12 cellular contexts compared by ENCODE assay signal in the genomic region with DNA sequence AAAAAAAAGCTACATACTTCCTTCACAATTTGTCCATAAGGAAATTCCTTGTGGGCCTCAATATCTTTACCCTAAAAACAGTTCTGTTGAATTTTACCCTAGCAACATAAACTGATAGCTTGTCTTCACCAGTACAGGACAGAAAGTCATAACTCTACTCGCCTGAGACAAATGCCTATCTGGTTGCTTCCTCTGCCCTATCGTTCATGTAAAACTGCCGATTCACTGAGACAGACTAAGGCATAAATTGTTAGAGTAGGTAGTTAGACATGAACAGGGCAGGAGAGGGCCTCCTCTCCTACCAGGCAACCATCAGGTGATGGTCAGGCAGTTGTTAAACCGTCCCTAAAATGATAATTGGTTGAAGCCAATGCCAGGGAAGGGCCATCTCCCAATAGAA. TPM values are rescaled to one million over a fixed set of nuclear protein-coding genes. Genes with fewer than 3 reads are reported as not detected.
DNase-seq lines count a peak whose midpoint lies in the region; ATAC-seq and TF ChIP-seq lines count a peak whose summit lies in the region.
"Had no signal": no experiment of that assay in that cellular context is flagged by ENCODE, and none has a peak within 500 bp of the region (broad histone marks: within the 10 kb centered on the region; RNA-seq: fewer than 3 reads in every experiment).

No MANE protein-coding gene starts in this region.

- dilution Hi-C loops in IMR-90 (cut with HindIII; ENCODE audit: low sequenced_read_pairs, unreplicated experiment) = no loop called here

- DNase-seq in IMR-90 (no peak), adipocyte (ENCODE audit: low read depth) (peak; percentile 7), left lung (no peak), tibial artery (no peak), NCI-H774 (lab: John Stamatoyannopoulos, UW) (no peak)
- DNase-seq in stimulated activated naive CD8-positive, alpha-beta T cell treated with anti-CD3 and anti-CD28 coated beads, Interleukin-15, Interleukin-2, amounts not matched to agents 100 U/mL and 50 U/mL, for 24 hours = no peak
- no peak for DNase-seq in effector CD8-positive, alpha-beta T cell (lab: John Stamatoyannopoulos, UW)
- DNase-seq: CD8-positive, alpha-beta T cell; Karpas-422 had no signal

- H2BK20ac ChIP-seq in IMR-90 (ENCODE audit: low read depth, low read length) = peak overlapping the region; percentile 97

- peak overlapping the region; percentile 80 for H3K18ac ChIP-seq in IMR-90 (ENCODE audit: low read depth, low read length)

- H2BK120ac ChIP-seq in IMR-90 (ENCODE audit: low read depth, low read length) = peak overlapping the region; percentile 97

- H2BK15ac ChIP-seq in IMR-90 (ENCODE audit: low read depth, low read length) = peak overlapping the region; percentile 96; the same call in 2 of the 3 replicates

- CTCF ChIA-PET in IMR-90 (lab: Yijun Ruan, JAX) = interaction anchor here (1.2 to 1.6 kb wide), 2 partner anchors 17 to 49 kb away, joined by 3 to 4 read pairs; no protein-coding TSS in a partner anchor

- no peak for TF ChIP-seq POLR2A in IMR-90 (IDR thresholded peaks at IDR 0.05; ENCODE audit: low read depth, low read length)

- H4K91ac ChIP-seq in IMR-90 (ENCODE audit: insufficient read depth, low read depth, low read length) = peak overlapping the region; percentile 96

- no peak overlapping the region; the same call in 1 of the 2 replicates for H3K9ac ChIP-seq in IMR-90 (ENCODE audit: low read depth, low read length)
- peak overlapping the region; percentile 97 for H3K9ac ChIP-seq in adipocyte (ENCODE audit: low read length)

- H3K4me1 ChIP-seq in IMR-90 (ENCODE audit: control insufficient read depth, insufficient read depth, low read length) (peaks cover 19% of the 10 kb centered on the region), adipocyte (ENCODE audit: control insufficient read depth, insufficient read depth, low read length) (peaks cover 46% of the 10 kb centered on the region), left lung (peaks cover 8 to 28% of the 10 kb centered on the region in 2 donors), tibial artery (peaks cover 9 to 47% (median 21%) of the 10 kb centered on the region in 4 donors)

- H3K36me3 ChIP-seq in IMR-90 (ENCODE audit: control insufficient read depth, insufficient read depth, low read length) (no peaks in the 10 kb centered on the region), adipocyte (ENCODE audit: control insufficient read depth, insufficient read depth, low read length, severe bottlenecking) (no peaks in the 10 kb centered on the region), left lung (no peaks in the 10 kb centered on the region), tibial artery (no peaks in the 10 kb centered on the region)

- H2BK5ac ChIP-seq in IMR-90 (ENCODE audit: low read depth, low read length, poor library complexity, severe bottlenecking) = peak overlapping the region; percentile 98

- intact Hi-C loops in IMR-90 (cut with micrococcal nuclease) (loop anchor here (1.0 to 5.0 kb wide), 2 partner anchors 25 to 71 kb away; no protein-coding TSS in a partner anchor), left lung (cut with DNase I) (no loop called here), tibial artery (cut with DNase I; ENCODE audit: low total_unique reads) (no loop called here)

- H3K9me3 ChIP-seq in IMR-90 (ENCODE audit: control insufficient read depth, insufficient read depth, low read length) = no peaks in the 10 kb centered on the region
- no peaks in the 10 kb centered on the region for H3K9me3 ChIP-seq in adipocyte (ENCODE audit: control insufficient read depth, low read length)
- H3K9me3 ChIP-seq in left lung = no peaks in the 10 kb centered on the region
- H3K9me3 ChIP-seq in tibial artery = no peaks in the 10 kb centered on the region

- ATAC-seq in IMR-90 (ENCODE audit: low read depth) (no peak), left lung (no peak)
- ATAC-seq in stimulated activated naive CD8-positive, alpha-beta T cell treated with anti-CD3 and anti-CD28 coated beads, Interleukin-15, Interleukin-2, amounts not matched to agents 100 U/mL and 50 U/mL, for 24 hours = no peak
- ATAC-seq: CD8-positive, alpha-beta T cell had no signal

- no CpG with 5 or more reads among the region's 4 CpGs for WGBS in IMR-90 (ENCODE audit: extremely low coverage in 2 of 2, insufficient read length in 1 of 2), 2 experiments

- peak overlapping the region; percentile 61 to 81; a peak in 3 of 4 replicates for H4K8ac ChIP-seq in IMR-90 (ENCODE audit: low read depth in 2 of 2, low read length in 2 of 2)

- POLR2A ChIA-PET in IMR-90 (lab: Charles Lee; ENCODE audit: unreplicated experiment) = interaction anchor here (0.6 to 0.7 kb wide), 3 partner anchors 34 to 935 kb away, joined by 3 to 14 read pairs (median 5); no protein-coding TSS in a partner anchor

- H4K20me1 ChIP-seq in IMR-90 (ENCODE audit: insufficient read depth, low read length) = no peaks in the 10 kb centered on the region

- H3K4ac ChIP-seq in IMR-90 (ENCODE audit: low read depth, low read length) = peak overlapping the region; percentile 96

- no peaks in the 10 kb centered on the region for H3K79me1 ChIP-seq in IMR-90 (ENCODE audit: low read depth in 1 of 2, low read length in 2 of 2)

- H3K4me3 ChIP-seq in IMR-90 (ENCODE audit: insufficient read depth, low read depth, low read length) = no peak overlapping the region
- H3K4me3 ChIP-seq in adipocyte (ENCODE audit: low read length) = peak overlapping the region; percentile 2
- H3K4me3 ChIP-seq in left lung = no peak overlapping the region
- no peak overlapping the region for H3K4me3 ChIP-seq in tibial artery

- TF ChIP-seq CTCF in IMR-90 (conservative IDR thresholded peaks at IDR 0.05; ENCODE audit: low read depth, low read length) (no peak), left lung (IDR thresholded peaks at IDR 0.05) (no peak), tibial artery (IDR thresholded peaks at IDR 0.05) (no peak)

- H3K27ac ChIP-seq in IMR-90 (ENCODE audit: insufficient read depth, low read length) = peak overlapping the region; percentile 54
- peak overlapping the region; percentile 76 to 94 for H3K27ac ChIP-seq in left lung
- H3K27ac ChIP-seq in tibial artery = peak overlapping the region; percentile 82 to 85

- in situ Hi-C loops in IMR-90 (cut with MboI; ENCODE audit: low sequenced_read_pairs) = no loop called here

- peak overlapping the region; percentile 2; the same call in 1 of the 2 replicates for H3K4me2 ChIP-seq in IMR-90 (ENCODE audit: low read depth, low read length)

- H3K9me1 ChIP-seq in IMR-90 (ENCODE audit: insufficient read depth, low read length) = peaks cover 8% of the 10 kb centered on the region

- H3K14ac ChIP-seq in IMR-90 (replicated peaks; ENCODE audit: low read depth, low read length) = peak overlapping the region; percentile 94

- TF ChIP-seq RAD21 in IMR-90 (IDR thresholded peaks at IDR 0.05; ENCODE audit: low read length) = no peak

- no peaks in the 10 kb centered on the region for H3K27me3 ChIP-seq in IMR-90 (ENCODE audit: control insufficient read depth, insufficient read depth, low read length)
- no peaks in the 10 kb centered on the region for H3K27me3 ChIP-seq in adipocyte (replicated peaks; ENCODE audit: control insufficient read depth, insufficient read depth, low read length)
- no peaks in the 10 kb centered on the region for H3K27me3 ChIP-seq in left lung
- no peaks in the 10 kb centered on the region for H3K27me3 ChIP-seq in tibial artery

- peak overlapping the region; percentile 30; the same call in 1 of the 2 replicates for H3K56ac ChIP-seq in IMR-90 (ENCODE audit: extremely low read depth, insufficient read depth, low read length)

- H2AK9ac ChIP-seq in IMR-90 (replicated peaks; ENCODE audit: low read depth, low read length, poor library complexity) = peak overlapping the region; percentile 93

- peak overlapping the region; percentile 83 for H3K23ac ChIP-seq in IMR-90 (ENCODE audit: low read depth, low read length)

- peak overlapping the region; percentile 90 for H2AK5ac ChIP-seq in IMR-90 (ENCODE audit: low read depth, low read length)

- peak overlapping the region; percentile 76 for H2AFZ ChIP-seq in IMR-90 (replicated peaks; ENCODE audit: low read length, poor library complexity)

- peak overlapping the region; percentile 84 for H4K5ac ChIP-seq in IMR-90 (ENCODE audit: low read depth, low read length)

- BruUV-seq in IMR-90 (replicated peaks; lab: Mats Ljungman, UMichigan) = no TSS peak

TF ChIP-seq in IMR-90, 13 proteins besides CTCF, POLR2A, EP300 and RAD21 (continues in another document):
- TF ChIP-seq RFX5 (IDR thresholded peaks at IDR 0.05; ENCODE audit: low read depth, low read length) = no peak
- TF ChIP-seq RCOR1 (IDR thresholded peaks at IDR 0.05; ENCODE audit: insufficient replicate concordance, low read length) = no peak
- TF ChIP-seq, protein P1, sequence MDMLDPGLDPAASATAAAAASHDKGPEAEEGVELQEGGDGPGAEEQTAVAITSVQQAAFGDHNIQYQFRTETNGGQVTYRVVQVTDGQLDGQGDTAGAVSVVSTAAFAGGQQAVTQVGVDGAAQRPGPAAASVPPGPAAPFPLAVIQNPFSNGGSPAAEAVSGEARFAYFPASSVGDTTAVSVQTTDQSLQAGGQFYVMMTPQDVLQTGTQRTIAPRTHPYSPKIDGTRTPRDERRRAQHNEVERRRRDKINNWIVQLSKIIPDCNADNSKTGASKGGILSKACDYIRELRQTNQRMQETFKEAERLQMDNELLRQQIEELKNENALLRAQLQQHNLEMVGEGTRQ (IDR thresholded peaks at IDR 0.05; ENCODE audit: low read depth, low read length) = no peak
- TF ChIP-seq MXI1 (IDR thresholded peaks at IDR 0.05; ENCODE audit: borderline replicate concordance, low read depth, low read length) = no peak
- TF ChIP-seq BHLHE40 (IDR thresholded peaks at IDR 0.05; ENCODE audit: low read depth, low read length) = no peak

RNA-seq across cellular contexts. Expression of a gene that starts 25.0 kb away (rescaled TPM):
- total RNA-seq in IMR-90 (2012; rRNA removed) = 7.3 and 7.8 TPM in 2 replicates
- 2.8 and 3.5 TPM in 2 replicates for polyA plus RNA-seq in IMR-90 (2012; rRNA removed)
- 0.93 and 1.2 TPM in 2 replicates for polyA plus RNA-seq in IMR-90 (2012; cell fraction: cytosol; rRNA removed)
- polyA plus RNA-seq in IMR-90 (2012; cell fraction: nucleus; rRNA removed; ENCODE audit: low replicate concordance) = 0.14 and 0.79 TPM in 2 replicates
- total RNA-seq in left lung = 10 to 100 TPM; 36.2 to 48.9 TPM

RNA-seq across cellular contexts. Expression of a gene that starts 25.1 kb away (rescaled TPM):
- total RNA-seq in IMR-90 (2012; rRNA removed) (not detected in 2 replicates), left lung (not detected)
- not detected in 2 replicates for polyA plus RNA-seq in IMR-90 (2012; rRNA removed)
- polyA plus RNA-seq in IMR-90 (2012; cell fraction: cytosol; rRNA removed) = not detected in 2 replicates
- polyA plus RNA-seq in IMR-90 (2012; cell fraction: nucleus; rRNA removed; ENCODE audit: low replicate concordance) = not detected in 2 replicates
- total RNA-seq: activated T-helper 17 cell treated with anti-CD3 and anti-CD28 coated beads, Interleukin-2, amount 50 U/mL, for 72 hours; CD8-positive, alpha-beta T cell; G401; renal cortical epithelial cell had no signal

RNA-seq across cellular contexts. Expression of a gene that starts 39.6 kb away (rescaled TPM):
- total RNA-seq in IMR-90 (2012; rRNA removed) = 6.8 and 7.5 TPM in 2 replicates
- polyA plus RNA-seq in IMR-90 (2012; rRNA removed) = 4.5 and 6.1 TPM in 2 replicates
- polyA plus RNA-seq in IMR-90 (2012; cell fraction: cytosol; rRNA removed) = 1.2 and 2.8 TPM in 2 replicates
- polyA plus RNA-seq in IMR-90 (2012; cell fraction: nucleus; rRNA removed; ENCODE audit: low replicate concordance) = 0.23 and 3.1 TPM in 2 replicates
- total RNA-seq in left lung = 10 to 100 TPM; 30.7 to 34.8 TPM

RNA-seq across cellular contexts. Expression of a gene that starts 51.0 kb away (rescaled TPM):
- 1.9 and 2.2 TPM in 2 replicates for total RNA-seq in IMR-90 (2012; rRNA removed)
- polyA plus RNA-seq in IMR-90 (2012; rRNA removed) = 0.67 and 1.1 TPM in 2 replicates
- polyA plus RNA-seq in IMR-90 (2012; cell fraction: cytosol; rRNA removed) = 0.21 TPM in 2 replicates
- 0.05 and 0.63 TPM in 2 replicates for polyA plus RNA-seq in IMR-90 (2012; cell fraction: nucleus; rRNA removed; ENCODE audit: low replicate concordance)
- total RNA-seq in left lung = 10 to 100 TPM; 18.7 to 26.1 TPM
